Comparison of ENCODE assay signal across 9 cellular contexts in the genomic region with DNA sequence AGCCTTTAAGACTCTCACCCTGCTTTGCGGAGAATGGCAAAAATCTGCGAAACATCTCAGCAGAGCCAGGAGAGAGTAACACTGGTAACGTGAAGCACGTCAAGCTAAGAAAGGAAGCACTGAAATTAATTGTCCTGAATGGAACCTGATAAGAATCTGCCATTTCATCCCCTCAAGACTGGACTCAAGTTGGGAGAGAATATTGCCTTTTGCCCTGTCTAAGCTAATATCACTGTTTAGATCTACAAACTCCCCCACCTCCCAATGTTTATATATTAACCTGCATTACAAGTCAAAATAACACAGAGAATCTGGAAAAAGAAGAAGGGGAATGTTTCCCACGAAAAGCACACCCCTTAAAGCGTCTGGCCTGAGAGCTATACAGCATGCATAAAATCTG. TPM values are rescaled to one million over a fixed set of nuclear protein-coding genes. Genes with fewer than 3 reads are reported as not detected.
DNase-seq lines count a peak whose midpoint lies in the region; ATAC-seq and TF ChIP-seq lines count a peak whose summit lies in the region.
"Had no signal": no experiment of that assay in that cellular context is flagged by ENCODE, and none has a peak within 500 bp of the region (broad histone marks: within the 10 kb centered on the region; RNA-seq: fewer than 3 reads in every experiment).

No MANE protein-coding gene starts in this region.

- CTCF ChIA-PET in IMR-90 (lab: Yijun Ruan, JAX), result interaction anchor here (0.7 kb wide), 1 partner anchor 9 kb away, joined by 3 read pairs; no protein-coding TSS in a partner anchor
- CTCF ChIA-PET in activated CD4-positive, alpha-beta memory T cell treated with anti-CD3 and anti-CD28 coated beads, Interleukin-2, amount 10 ng/mL, durations not matched to agents 7 days and 5 days (lab: Charles Lee), result no interaction called here

- no peak overlapping the region for H3K9ac ChIP-seq in IMR-90 (ENCODE audit: low read depth, low read length)

- H3K4me2 ChIP-seq in IMR-90 (ENCODE audit: low read depth, low read length), result peak overlapping the region; percentile 54; the same call in 1 of the 2 replicates

- H2BK120ac ChIP-seq in IMR-90 (ENCODE audit: low read depth, low read length), result no peak overlapping the region

- no peak overlapping the region for H2AK5ac ChIP-seq in IMR-90 (ENCODE audit: low read depth, low read length)

- no peaks in the 10 kb centered on the region for H3K27me3 ChIP-seq in IMR-90 (ENCODE audit: control insufficient read depth, insufficient read depth, low read length)

- H2BK5ac ChIP-seq in IMR-90 (ENCODE audit: low read depth, low read length, poor library complexity, severe bottlenecking), result no peak overlapping the region

- TF ChIP-seq CTCF in IMR-90 (conservative IDR thresholded peaks at IDR 0.05; ENCODE audit: low read depth, low read length), result no peak

- no peak overlapping the region for H4K91ac ChIP-seq in IMR-90 (ENCODE audit: insufficient read depth, low read depth, low read length)

- no TSS peak for BruUV-seq in IMR-90 (replicated peaks; lab: Mats Ljungman, UMichigan)

- H3K4ac ChIP-seq in IMR-90 (ENCODE audit: low read depth, low read length), result no peak overlapping the region

- intact Hi-C loops in IMR-90 (cut with micrococcal nuclease), result loop anchor here (5.0 to 10.0 kb wide), 2 partner anchors 71 to 306 kb away; no protein-coding TSS in a partner anchor

- H3K4me1 Mint-ChIP-seq in activated CD4-positive, alpha-beta memory T cell treated with anti-CD3 and anti-CD28 coated beads, Interleukin-2, amount 10 ng/mL, durations not matched to agents 7 days and 5 days, result peaks cover 40% of the 10 kb centered on the region
- H3K4me1 Mint-ChIP-seq in stimulated activated naive CD8-positive, alpha-beta T cell treated with anti-CD3 and anti-CD28 coated beads, Interleukin-15, amount 100 ng/mL, for 72 hours, result peaks cover 47% of the 10 kb centered on the region

- H3K36me3 Mint-ChIP-seq in activated CD4-positive, alpha-beta memory T cell treated with anti-CD3 and anti-CD28 coated beads, Interleukin-2, amount 10 ng/mL, durations not matched to agents 7 days and 5 days (ENCODE audit: low read depth), result peaks cover 27% of the 10 kb centered on the region

- no peaks in the 10 kb centered on the region for H3K27me3 Mint-ChIP-seq in activated CD4-positive, alpha-beta memory T cell treated with anti-CD3 and anti-CD28 coated beads, Interleukin-2, amount 10 ng/mL, durations not matched to agents 7 days and 5 days
- H3K27me3 Mint-ChIP-seq in stimulated activated naive CD8-positive, alpha-beta T cell treated with anti-CD3 and anti-CD28 coated beads, Interleukin-15, amount 100 ng/mL, for 72 hours, result no peaks in the 10 kb centered on the region

- H3K4me1 ChIP-seq in IMR-90 (ENCODE audit: control insufficient read depth, insufficient read depth, low read length), result no peaks in the 10 kb centered on the region; the same call in 1 of the 2 replicates

- no peak overlapping the region for H3K23ac ChIP-seq in IMR-90 (ENCODE audit: low read depth, low read length)

- H2BK15ac ChIP-seq in IMR-90 (ENCODE audit: low read depth, low read length), result no peak overlapping the region

- WGBS in IMR-90 (ENCODE audit: extremely low coverage in 2 of 2, insufficient read length in 1 of 2), 2 experiments, result 58% methylated on average over 3 of the region's 6 CpGs; no CpG with 5 or more reads in 1 of the 2 experiments

- H3K4me3 ChIP-seq in IMR-90 (ENCODE audit: insufficient read depth, low read depth, low read length), result no peak overlapping the region

- peaks cover 3% of the 10 kb centered on the region for H4K20me1 ChIP-seq in IMR-90 (ENCODE audit: insufficient read depth, low read length)

- peak overlapping the region; percentile 86 for H3K4me3 Mint-ChIP-seq in activated CD4-positive, alpha-beta memory T cell treated with anti-CD3 and anti-CD28 coated beads, Interleukin-2, amount 10 ng/mL, durations not matched to agents 7 days and 5 days
- peak overlapping the region; percentile 91 to 93 for H3K4me3 Mint-ChIP-seq in stimulated activated naive CD8-positive, alpha-beta T cell treated with anti-CD3 and anti-CD28 coated beads, Interleukin-15, amount 100 ng/mL, for 72 hours

- H4K5ac ChIP-seq in IMR-90 (ENCODE audit: low read depth, low read length), result no peak overlapping the region

- no peaks in the 10 kb centered on the region for H3K9me1 ChIP-seq in IMR-90 (ENCODE audit: insufficient read depth, low read length)

- H3K18ac ChIP-seq in IMR-90 (ENCODE audit: low read depth, low read length), result no peak overlapping the region

- H3K27ac Mint-ChIP-seq in activated CD4-positive, alpha-beta memory T cell treated with anti-CD3 and anti-CD28 coated beads, Interleukin-2, amount 10 ng/mL, durations not matched to agents 7 days and 5 days, result peak overlapping the region; percentile 95
- peak overlapping the region; percentile 95 to 96 for H3K27ac Mint-ChIP-seq in stimulated activated naive CD8-positive, alpha-beta T cell treated with anti-CD3 and anti-CD28 coated beads, Interleukin-15, amount 100 ng/mL, for 72 hours

- H2AFZ ChIP-seq in IMR-90 (replicated peaks; ENCODE audit: low read length, poor library complexity), result no peak overlapping the region

- H3K14ac ChIP-seq in IMR-90 (replicated peaks; ENCODE audit: low read depth, low read length), result no peak overlapping the region

- no peak overlapping the region for H2AK9ac ChIP-seq in IMR-90 (replicated peaks; ENCODE audit: low read depth, low read length, poor library complexity)

- H2BK20ac ChIP-seq in IMR-90 (ENCODE audit: low read depth, low read length), result no peak overlapping the region

- H3K79me1 ChIP-seq in IMR-90 (ENCODE audit: low read depth in 1 of 2, low read length in 2 of 2), result peaks cover 0 to 4% of the 10 kb centered on the region in 2 experiments; a peak in 2 of 4 replicates

- no peak overlapping the region for H4K8ac ChIP-seq in IMR-90 (ENCODE audit: low read depth in 2 of 2, low read length in 2 of 2)

- in situ Hi-C loops in IMR-90 (cut with MboI; ENCODE audit: low sequenced_read_pairs), result no loop called here

- ATAC-seq in IMR-90 (ENCODE audit: low read depth) (no peak), HG02970 (IDR thresholded peaks at IDR 0.05; ENCODE audit: low FRiP score, unreplicated experiment) (no peak)
- no peak for ATAC-seq in stimulated activated naive CD8-positive, alpha-beta T cell treated with anti-CD3 and anti-CD28 coated beads, Interleukin-15, amount 100 ng/mL, for 72 hours

- no peak overlapping the region for H3K56ac ChIP-seq in IMR-90 (ENCODE audit: extremely low read depth, insufficient read depth, low read length)

- dilution Hi-C loops in IMR-90 (cut with HindIII; ENCODE audit: low sequenced_read_pairs, unreplicated experiment), result no loop called here

- H3K9me3 Mint-ChIP-seq in activated CD4-positive, alpha-beta memory T cell treated with anti-CD3 and anti-CD28 coated beads, Interleukin-2, amount 10 ng/mL, durations not matched to agents 7 days and 5 days, result no peaks in the 10 kb centered on the region
- H3K9me3 Mint-ChIP-seq in stimulated activated naive CD8-positive, alpha-beta T cell treated with anti-CD3 and anti-CD28 coated beads, Interleukin-15, amount 100 ng/mL, for 72 hours, result no peaks in the 10 kb centered on the region

- POLR2A ChIA-PET in IMR-90 (lab: Charles Lee; ENCODE audit: unreplicated experiment), result no interaction called here
- POLR2A ChIA-PET in activated CD4-positive, alpha-beta memory T cell treated with anti-CD3 and anti-CD28 coated beads, Interleukin-2, amount 10 ng/mL, durations not matched to agents 7 days and 5 days (lab: Charles Lee), result interaction anchor here (0.5 to 7.9 kb wide), 8 partner anchors 8 to 148 kb away, joined by 3 to 214 read pairs (median 3); a partner anchor contains a TSS

- no peak overlapping the region for H3K27ac ChIP-seq in IMR-90 (ENCODE audit: insufficient read depth, low read length)

- no peaks in the 10 kb centered on the region for H3K9me3 ChIP-seq in IMR-90 (ENCODE audit: control insufficient read depth, insufficient read depth, low read length)

- no peak for TF ChIP-seq RAD21 in IMR-90 (IDR thresholded peaks at IDR 0.05; ENCODE audit: low read length)

- no peaks in the 10 kb centered on the region for H3K36me3 ChIP-seq in IMR-90 (ENCODE audit: control insufficient read depth, insufficient read depth, low read length)

- DNase-seq in IMR-90 (no peak), inferior parietal cortex (ENCODE audit: extremely low spot score) (peak; percentile 34), NCI-H1092 treated with DMSO at 0.1 percent for 48 hours (lab: John Stamatoyannopoulos, UW) (no peak), GF-D8 (lab: John Stamatoyannopoulos, UW) (no peak), HuH-7 (ENCODE audit: low spot score) (no peak)
- DNase-seq in activated CD4-positive, alpha-beta memory T cell treated with anti-CD3 and anti-CD28 coated beads, Interleukin-2, amount 10 ng/mL, durations not matched to agents 7 days and 5 days, result no peak
- DNase-seq in stimulated activated naive CD8-positive, alpha-beta T cell treated with anti-CD3 and anti-CD28 coated beads, Interleukin-15, amount 100 ng/mL, for 72 hours, result no peak

- no peak for TF ChIP-seq POLR2A in IMR-90 (IDR thresholded peaks at IDR 0.05; ENCODE audit: low read depth, low read length)

TF ChIP-seq in IMR-90, 13 proteins besides CTCF, POLR2A, EP300 and RAD21 (continues in another document):
- TF ChIP-seq MAZ (IDR thresholded peaks at IDR 0.05; ENCODE audit: borderline replicate concordance, low read depth, low read length) (no peak), MXI1 (IDR thresholded peaks at IDR 0.05; ENCODE audit: borderline replicate concordance, low read depth, low read length) (no peak), CHD1 (IDR thresholded peaks at IDR 0.05; ENCODE audit: low read depth, low read length) (no peak), BHLHE40 (IDR thresholded peaks at IDR 0.05; ENCODE audit: low read depth, low read length) (no peak), SMC3 (IDR thresholded peaks at IDR 0.05; ENCODE audit: low read depth, low read length) (no peak), RCOR1 (IDR thresholded peaks at IDR 0.05; ENCODE audit: insufficient replicate concordance, low read length) (no peak), NFE2L2 (IDR thresholded peaks at IDR 0.05; ENCODE audit: low read depth, low read length) (no peak), CEBPB (IDR thresholded peaks at IDR 0.05; ENCODE audit: low read depth, low read length) (no peak), FOS (IDR thresholded peaks at IDR 0.05; ENCODE audit: low read depth, low read length) (no peak), RFX5 (IDR thresholded peaks at IDR 0.05; ENCODE audit: low read depth, low read length) (no peak), MAFK (IDR thresholded peaks at IDR 0.05; ENCODE audit: low read depth, low read length) (no peak)

RNA-seq across cellular contexts. Expression of a gene that starts 1.6 kb away (rescaled TPM):
- total RNA-seq in IMR-90 (2012; rRNA removed), result 2.2 and 3.1 TPM in 2 replicates
- 1.6 and 2.0 TPM in 2 replicates for polyA plus RNA-seq in IMR-90 (2012; rRNA removed)
- 0.32 and 0.34 TPM in 2 replicates for polyA plus RNA-seq in IMR-90 (2012; cell fraction: cytosol; rRNA removed)
- polyA plus RNA-seq in IMR-90 (2012; cell fraction: nucleus; rRNA removed; ENCODE audit: low replicate concordance), result 0.34 and 2.8 TPM in 2 replicates
- total RNA-seq in activated CD4-positive, alpha-beta memory T cell treated with anti-CD3 and anti-CD28 coated beads, Interleukin-2, amount 10 ng/mL, durations not matched to agents 7 days and 5 days, result 100 to 1,000 TPM; 129 to 134 TPM

RNA-seq across cellular contexts. Expression of a gene that starts 26.6 kb away (rescaled TPM):
- not detected in 2 replicates for total RNA-seq in IMR-90 (2012; rRNA removed)
- not detected in 2 replicates for polyA plus RNA-seq in IMR-90 (2012; rRNA removed)
- not detected in 2 replicates for polyA plus RNA-seq in IMR-90 (2012; cell fraction: cytosol; rRNA removed)
- not detected in 2 replicates for polyA plus RNA-seq in IMR-90 (2012; cell fraction: nucleus; rRNA removed; ENCODE audit: low replicate concordance)
- not detected for total RNA-seq in activated CD4-positive, alpha-beta memory T cell treated with anti-CD3 and anti-CD28 coated beads, Interleukin-2, amount 10 ng/mL, durations not matched to agents 7 days and 5 days
- total RNA-seq: mucosa of gallbladder had no signal

Comparison
In these comparisons a context has a peak if more than half of its experiments do, and no peak if none do; other contexts are left out.
1. RNA of a gene that starts 1.6 kb away (total RNA-seq): 129 to 134 TPM in activated CD4-positive, alpha-beta memory T cell treated with anti-CD3 and anti-CD28 coated beads, Interleukin-2, amount 10 ng/mL, durations not matched to agents 7 days and 5 days; 2.2 to 3.1 TPM in IMR-90; every median in the first group is over 10 times any median in the second.